In the genomic region with DNA sequence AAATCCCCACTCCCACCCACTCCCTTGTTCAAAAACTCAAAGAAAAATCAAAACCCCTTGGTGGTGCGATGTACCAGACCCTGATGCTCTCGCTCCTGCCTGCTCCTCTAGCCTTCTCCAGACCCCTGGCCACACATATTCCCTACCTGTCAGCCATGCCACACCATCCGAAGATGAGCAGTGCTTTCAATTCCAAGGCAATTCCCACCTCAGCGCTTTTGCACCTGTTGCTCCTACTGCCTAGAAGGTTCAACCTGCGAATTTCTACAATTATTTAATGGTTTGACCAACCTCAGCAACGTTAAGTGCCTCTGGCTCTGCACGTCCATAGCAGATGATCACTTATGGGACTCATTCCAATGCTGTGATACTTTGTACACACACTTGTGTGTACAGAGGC, we compare ENCODE assay signal across 24 cellular contexts. TPM values are rescaled to one million over a fixed set of nuclear protein-coding genes. Genes with fewer than 3 reads are reported as not detected.
"Had no signal": no experiment of that assay in that cellular context is flagged by ENCODE, and none has a peak within 500 bp of the region (broad histone marks: within the 10 kb centered on the region; RNA-seq: fewer than 3 reads in every experiment).

No MANE protein-coding gene starts in this region.

- ATAC-seq: Panc1, PC-3, T-cell had no signal

- H3K4me1 Mint-ChIP-seq: T-cell had no signal

- H3K36me3 Mint-ChIP-seq: T-cell had no signal

- H3K9me3 Mint-ChIP-seq: T-cell had no signal

- H3K27ac Mint-ChIP-seq: T-cell had no signal

- H3K4me3 Mint-ChIP-seq: T-cell had no signal

- DNase-seq: Karpas-422; KG1; MG63; NCI-H1092; NCI-H1105 treated with DMSO at 0.1 percent for 48 hours; NCI-H1417 treated with DMSO at 0.1 percent for 48 hours; NCI-H187; NCI-H2029; NCI-H2081 treated with DMSO at 0.1 percent for 48 hours; NCI-H2171; NCI-H226; NCI-H446; NCI-H510A; NCI-H524 treated with DMSO at 0.1 percent for 48 hours; NCI-H69; NK-92 treated with Interleukin-12 subunit alpha and Interleukin-12 subunit beta, amount 100 ng/mL, for 24 hours; PC-3; SHP77; SK-N-SH; SW 1271; T-cell had no signal

RNA-seq across cellular contexts. Expression of a gene that starts 11.1 kb away (rescaled TPM):
- total RNA-seq: OCI-LY7, PC-3, SK-MEL-5, T-cell had no signal
